In genomic region chr15:100308222-100309007, GRCh38 we compare ENCODE assay signal across 18 cellular contexts. TPM values are rescaled to one million over a fixed set of nuclear protein-coding genes. Genes with fewer than 3 reads are reported as not detected.
DNase-seq lines count a peak whose midpoint lies in the region; ATAC-seq and TF ChIP-seq lines count a peak whose summit lies in the region.
"Had no signal": no experiment of that assay in that cellular context is flagged by ENCODE, and none has a peak within 500 bp of the region (broad histone marks: within the 10 kb centered on the region; RNA-seq: fewer than 3 reads in every experiment).

No MANE protein-coding gene starts in this region.

- peaks cover 0 to 11% of the 10 kb centered on the region in 2 donors for H3K36me3 ChIP-seq in gastrocnemius medialis
- no peaks in the 10 kb centered on the region for H3K36me3 ChIP-seq in WERI-Rb-1
- H3K36me3 ChIP-seq: cardiac muscle cell, pancreas had no signal

- peak overlapping the region in 3 of 4 donors; percentile 14 to 40 (median 31) for H3K27ac ChIP-seq in gastrocnemius medialis
- no peak overlapping the region for H3K27ac ChIP-seq in WERI-Rb-1
- H3K27ac ChIP-seq: cardiac muscle cell, HL-60, pancreas had no signal

- no peak for DNase-seq in Jurkat, Clone E6-1 (ENCODE audit: low read depth, low spot score)
- no peak for DNase-seq in T-cell
- DNase-seq in left cardiac atrium, result no peak
- peak in 1 of 2 donors; percentile 33 for DNase-seq in gastrocnemius medialis
- DNase-seq in stimulated activated naive CD8-positive, alpha-beta T cell treated with anti-CD3 and anti-CD28 coated beads, Interleukin-15, amount 100 ng/mL, for 72 hours, result no peak
- DNase-seq in WERI-Rb-1, result no peak
- no peak for DNase-seq in activated CD4-positive, alpha-beta T cell treated with anti-CD3 and anti-CD28 coated beads, Interleukin-2, amount 50 U/mL, for 48 hours
- DNase-seq: activated CD4-positive, alpha-beta memory T cell treated with anti-CD3 and anti-CD28 coated beads, Interleukin-2, amount 10 ng/mL, durations not matched to agents 7 days and 5 days; activated effector memory CD4-positive, alpha-beta T cell treated with anti-CD3 and anti-CD28 coated beads, Interleukin-2, amount 50 U/mL, for 16 hours; pancreas; stimulated activated CD4-positive, alpha-beta T cell treated with anti-CD3 and anti-CD28 coated beads, Interleukin-1b, Interleukin-23, amount 100 ng/mL, for 48 hours; T-helper 2 cell had no signal

- H3K27me3 ChIP-seq in gastrocnemius medialis (no peaks in the 10 kb centered on the region), WERI-Rb-1 (ENCODE audit: insufficient read depth, low read depth, severe bottlenecking) (peaks cover 19% of the 10 kb centered on the region)
- H3K27me3 ChIP-seq: cardiac muscle cell, pancreas had no signal

- peaks cover 0 to 8% of the 10 kb centered on the region in 2 donors for H3K4me1 ChIP-seq in gastrocnemius medialis
- H3K4me1 ChIP-seq: pancreas had no signal

- H3K4me1 Mint-ChIP-seq in T-cell, result peaks cover 3 to 29% (median 13%) of the 10 kb centered on the region in 3 donors
- peaks cover 14% of the 10 kb centered on the region for H3K4me1 Mint-ChIP-seq in stimulated activated naive CD8-positive, alpha-beta T cell treated with anti-CD3 and anti-CD28 coated beads, Interleukin-15, amount 100 ng/mL, for 72 hours
- H3K4me1 Mint-ChIP-seq: activated CD4-positive, alpha-beta memory T cell treated with anti-CD3 and anti-CD28 coated beads, Interleukin-2, amount 10 ng/mL, durations not matched to agents 7 days and 5 days had no signal

- ATAC-seq in T-cell (replicated peaks in 1 of 4), result no peak
- peak; percentile 40 to 42 for ATAC-seq in left cardiac atrium
- peak; percentile 48 to 77 for ATAC-seq in gastrocnemius medialis
- no peak for ATAC-seq in stimulated activated naive CD8-positive, alpha-beta T cell treated with anti-CD3 and anti-CD28 coated beads, Interleukin-15, amount 100 ng/mL, for 72 hours
- no peak for ATAC-seq in HG02642 (IDR thresholded peaks at IDR 0.05; ENCODE audit: poor library complexity, unreplicated experiment)
- ATAC-seq: pancreas had no signal

- peak overlapping the region in 1 of 2 donors; percentile 78 for H3K27ac Mint-ChIP-seq in T-cell
- peak overlapping the region in 1 of 2 donors; percentile 89 for H3K27ac Mint-ChIP-seq in stimulated activated naive CD8-positive, alpha-beta T cell treated with anti-CD3 and anti-CD28 coated beads, Interleukin-15, amount 100 ng/mL, for 72 hours
- H3K27ac Mint-ChIP-seq: activated CD4-positive, alpha-beta memory T cell treated with anti-CD3 and anti-CD28 coated beads, Interleukin-2, amount 10 ng/mL, durations not matched to agents 7 days and 5 days had no signal

- H3K27me3 Mint-ChIP-seq in T-cell, result no peaks in the 10 kb centered on the region
- H3K27me3 Mint-ChIP-seq in stimulated activated naive CD8-positive, alpha-beta T cell treated with anti-CD3 and anti-CD28 coated beads, Interleukin-15, amount 100 ng/mL, for 72 hours, result no peaks in the 10 kb centered on the region
- H3K27me3 Mint-ChIP-seq: activated CD4-positive, alpha-beta memory T cell treated with anti-CD3 and anti-CD28 coated beads, Interleukin-2, amount 10 ng/mL, durations not matched to agents 7 days and 5 days had no signal

- H3K36me3 Mint-ChIP-seq in T-cell, result peaks cover 39% of the 10 kb centered on the region

- no peak for TF ChIP-seq POLR2A in gastrocnemius medialis (IDR thresholded peaks at IDR 0.05)

- CTCF ChIA-PET in T-cell (lab: Charles Lee), result no interaction called here

- H3K4me3 ChIP-seq in Jurkat, Clone E6-1 (ENCODE audit: low read length), result peak overlapping the region; percentile 31
- H3K4me3 ChIP-seq in gastrocnemius medialis, result peak overlapping the region in 1 of 4 donors; percentile 12
- H3K4me3 ChIP-seq in WERI-Rb-1 (ENCODE audit: low read depth, low read length), result no peak overlapping the region
- H3K4me3 ChIP-seq: cardiac muscle cell, pancreas had no signal

- intact Hi-C loops in left cardiac atrium (cut with DNase I) (no loop called here), gastrocnemius medialis (cut with DNase I; ENCODE audit: low total_unique reads) (no loop called here)

- H3K9me3 ChIP-seq in gastrocnemius medialis (no peaks in the 10 kb centered on the region), WERI-Rb-1 (ENCODE audit: severe bottlenecking) (peaks cover 10% of the 10 kb centered on the region)
- H3K9me3 ChIP-seq: pancreas had no signal

- in situ Hi-C loops in gastrocnemius medialis (cut with MboI; ENCODE audit: low sequenced_read_pairs in 4 of 4), result no loop called here

- peaks cover 0 to 3% (median 0%) of the 10 kb centered on the region in 3 donors for H3K9me3 Mint-ChIP-seq in T-cell
- H3K9me3 Mint-ChIP-seq in stimulated activated naive CD8-positive, alpha-beta T cell treated with anti-CD3 and anti-CD28 coated beads, Interleukin-15, amount 100 ng/mL, for 72 hours, result peaks cover 0 to 9% of the 10 kb centered on the region in 2 donors

- no peak for TF ChIP-seq CTCF in gastrocnemius medialis (IDR thresholded peaks at IDR 0.05 in 4 of 5, conservative IDR thresholded peaks at IDR 0.05 in 1 of 5)
- TF ChIP-seq CTCF in WERI-Rb-1 (IDR thresholded peaks at IDR 0.05; ENCODE audit: low read depth, low read length), result no peak

- peak overlapping the region in 2 of 3 donors; percentile 46 to 67 for H3K4me3 Mint-ChIP-seq in T-cell
- no peak overlapping the region for H3K4me3 Mint-ChIP-seq in stimulated activated naive CD8-positive, alpha-beta T cell treated with anti-CD3 and anti-CD28 coated beads, Interleukin-15, amount 100 ng/mL, for 72 hours
- H3K4me3 Mint-ChIP-seq: activated CD4-positive, alpha-beta memory T cell treated with anti-CD3 and anti-CD28 coated beads, Interleukin-2, amount 10 ng/mL, durations not matched to agents 7 days and 5 days had no signal

- POLR2A ChIA-PET in T-cell (lab: Charles Lee), result no interaction called here

RNA-seq across cellular contexts. Expression of gene ADAMTS17, which starts 33.4 kb away (rescaled TPM):
- polyA plus RNA-seq in Jurkat, Clone E6-1 (2012; ENCODE audit: insufficient read depth, insufficient read length), result 6.1 TPM
- total RNA-seq in T-cell (10 to 100 TPM in 4 of 5 donors, 1 to 10 TPM in 1; 8.9 to 17.8 (median 11.6) TPM), left cardiac atrium (1 to 10 TPM; 3.2 to 6.3 TPM), gastrocnemius medialis (10 to 100 TPM in 3 of 4 donors, 1 to 10 TPM in 1; 5.0 to 16.2 (median 11.6) TPM)
- total RNA-seq: endothelial cell of umbilical vein, OCI-LY7 had no signal
- polyA plus RNA-seq: BJ had no signal

Comparison
In these comparisons a context has a peak if more than half of its experiments do, and no peak if none do; other contexts are left out.
1. ATAC-seq: peak in left cardiac atrium (2 of 2) and gastrocnemius medialis (2 of 2); none in T-cell (0 of 4), stimulated activated naive CD8-positive, alpha-beta T cell treated with anti-CD3 and anti-CD28 coated beads, Interleukin-15, amount 100 ng/mL, for 72 hours (single experiment) and HG02642 (single experiment).
2. H3K4me3 Mint-ChIP-seq: peak in T-cell (2 of 3); none in stimulated activated naive CD8-positive, alpha-beta T cell treated with anti-CD3 and anti-CD28 coated beads, Interleukin-15, amount 100 ng/mL, for 72 hours (0 of 2).